ENCODE assay signal across 8 cellular contexts in genomic region chr6:157314705-157315321, GRCh38. TPM values are rescaled to one million over a fixed set of nuclear protein-coding genes. Genes with fewer than 3 reads are reported as not detected.
DNase-seq lines count a peak whose midpoint lies in the region; ATAC-seq and TF ChIP-seq lines count a peak whose summit lies in the region.

No MANE protein-coding gene starts in this region.

- H3K27ac ChIP-seq in hepatocyte (no peak overlapping the region), substantia nigra (ENCODE audit: low read depth, low read length, poor library complexity, severe bottlenecking) (peak overlapping the region; percentile 8)

- H3K4me3 ChIP-seq in BE2C (ENCODE audit: low read depth, low read length) (no peak overlapping the region), hepatocyte (no peak overlapping the region)

- H3K27me3 ChIP-seq in BE2C (no peaks in the 10 kb centered on the region), hepatocyte (no peaks in the 10 kb centered on the region)

- no peaks in the 10 kb centered on the region for H3K9me3 ChIP-seq in BE2C
- no peaks in the 10 kb centered on the region for H3K9me3 ChIP-seq in hepatocyte (ENCODE audit: low read depth)

- peak; percentile 94 for TF ChIP-seq CTCF in BE2C (IDR thresholded peaks at IDR 0.05; ENCODE audit: low read depth, low read length)
- peak; percentile 95 for TF ChIP-seq CTCF in hepatocyte (IDR thresholded peaks at IDR 0.05; ENCODE audit: poor library complexity)

- 34% methylated on average over 7 of the region's 7 CpGs for WGBS in hepatocyte (ENCODE audit: low lambda C conversion rate, missing lambda C conversion rate)

- peaks cover 3% of the 10 kb centered on the region; the same call in 1 of the 2 replicates for H3K36me3 ChIP-seq in BE2C
- no peaks in the 10 kb centered on the region for H3K36me3 ChIP-seq in hepatocyte (replicated peaks; ENCODE audit: insufficient read depth, low read depth)

- no peak overlapping the region for H3K4me2 ChIP-seq in hepatocyte

- H2AFZ ChIP-seq in hepatocyte, result no peak overlapping the region

- H3K4me1 ChIP-seq in BE2C (no peaks in the 10 kb centered on the region; the same call in 1 of the 2 replicates), hepatocyte (ENCODE audit: insufficient read depth) (no peaks in the 10 kb centered on the region)

- intact Hi-C loops in posterior vena cava (cut with DNase I), result loop anchor here (10.0 kb wide), 2 partner anchors 280 to 660 kb away; no protein-coding TSS in a partner anchor

- no peaks in the 10 kb centered on the region for H3K9me2 ChIP-seq in hepatocyte (replicated peaks; ENCODE audit: insufficient read depth)

- DNase-seq in BE2C (no peak), GM19238 (ENCODE audit: insufficient read length, low spot score) (peak; percentile 35), amniotic epithelial cell (ENCODE audit: low read depth) (peak; percentile 67), hepatocyte (ENCODE audit: low spot score) (peak; percentile 73), substantia nigra (lab: John Stamatoyannopoulos, UW) (no peak), DMS 273 treated with DMSO at 0.1 percent for 48 hours (lab: John Stamatoyannopoulos, UW) (no peak), posterior vena cava (ENCODE audit: low spot score) (no peak)

- peak; percentile 86 for ATAC-seq in HG03432 (IDR thresholded peaks at IDR 0.05; ENCODE audit: unreplicated experiment)

- no peaks in the 10 kb centered on the region for H3K79me2 ChIP-seq in hepatocyte

- H4K20me1 ChIP-seq in hepatocyte (ENCODE audit: insufficient read depth, poor library complexity, severe bottlenecking), result no peaks in the 10 kb centered on the region

RNA-seq across cellular contexts. Expression of gene TMEM242, which starts 8.5 kb away (rescaled TPM):
- polyA plus RNA-seq in BE2C (2012; ENCODE audit: insufficient read depth, insufficient read length, low read depth), result 13.0 TPM
- total RNA-seq in hepatocyte (8.7 and 9.0 TPM in 2 replicates), posterior vena cava (10 to 100 TPM; 11.8 to 12.6 TPM)
- 13.7 TPM in 2 replicates for polyA plus RNA-seq in hepatocyte

Comparison
In these comparisons a context has a peak if more than half of its experiments do, and no peak if none do; other contexts are left out.
1. DNase-seq: peak in GM19238 (single experiment), amniotic epithelial cell (single experiment) and hepatocyte (single experiment); none in BE2C (single experiment), substantia nigra (0 of 49), DMS 273 treated with DMSO at 0.1 percent for 48 hours (single experiment) and posterior vena cava (single experiment).